Comparison of ENCODE assay signal across 8 cellular contexts in genomic region chr7:112940314-112940732, GRCh38.
DNase-seq lines count a peak whose midpoint lies in the region; ATAC-seq, FAIRE-seq and TF ChIP-seq lines count a peak whose summit lies in the region.

No MANE protein-coding gene starts in this region.

- ATAC-seq in GM19438 (IDR thresholded peaks at IDR 0.05; ENCODE audit: low read depth, unreplicated experiment) (peak; percentile 38), HG03442 (IDR thresholded peaks at IDR 0.05; ENCODE audit: unreplicated experiment) (peak; percentile 33), GM12878 (peak; percentile 59)

- TF ChIP-seq POLR2A in GM12878 (IDR thresholded peaks at IDR 0.05; ENCODE audit: low read depth, low read length) = 0 out of 2 replicates have a peak, but pooled peaks have one; percentile 25
- TF ChIP-seq POLR2A in transverse colon (IDR thresholded peaks at IDR 0.05) = no peak

- TF ChIP-seq CTCF in AG10803 (conservative IDR thresholded peaks at IDR 0.05; ENCODE audit: low read length) = no peak
- no peak for TF ChIP-seq CTCF in GM12878 (IDR thresholded peaks at IDR 0.05 in 2 of 3, conservative IDR thresholded peaks at IDR 0.05 in 1 of 3; ENCODE audit: control insufficient read depth in 2 of 3, extremely low read depth in 1 of 3, insufficient read depth in 1 of 3, low read depth in 3 of 3, low read length in 3 of 3)
- TF ChIP-seq CTCF in liver (IDR thresholded peaks at IDR 0.05; ENCODE audit: low read depth, low read length, missing input control) = no peak
- TF ChIP-seq CTCF in transverse colon (IDR thresholded peaks at IDR 0.05) = no peak

- H3K9ac ChIP-seq in GM12878 (ENCODE audit: control insufficient read depth, insufficient read depth, low read length) (peak overlapping the region; percentile 52), liver (ENCODE audit: low read depth in 1 of 2, low read length in 2 of 2) (peak overlapping the region; percentile 3 to 26)

- in situ Hi-C loops in GM12878 (cut with MboI) (no loop called here), transverse colon (cut with MboI; ENCODE audit: low pct_ligation_motif_present in 1 of 4, low pct_unique_long_range_greater_than_20kb in 1 of 4, low sequenced_read_pairs in 3 of 4) (no loop called here)

- 45% methylated on average over 8 of the region's 8 CpGs for WGBS in GM12878 (ENCODE audit: insufficient coverage, insufficient replicate concordance, low lambda C conversion rate, missing lambda C conversion rate)
- 16% methylated on average over 8 of the region's 8 CpGs for WGBS in liver
- 9 to 12% methylated on average over 6 to 8 of the region's 8 CpGs for WGBS in transverse colon (ENCODE audit: low coverage in 1 of 2), 2 donors

- no peaks in the 10 kb centered on the region for H3K9me3 ChIP-seq in GM12878 (replicated peaks; ENCODE audit: control insufficient read depth, insufficient read depth, low read length)
- H3K9me3 ChIP-seq in liver (ENCODE audit: control insufficient read depth in 4 of 4, low read length in 3 of 4) = no peaks in the 10 kb centered on the region
- no peaks in the 10 kb centered on the region for H3K9me3 ChIP-seq in transverse colon

- intact Hi-C loops in GM12878 (cut with micrococcal nuclease; ENCODE audit: unreplicated experiment) = no loop called here
- intact Hi-C loops in transverse colon (cut with DNase I; ENCODE audit: low total_unique reads) = no loop called here

- peaks cover 8% of the 10 kb centered on the region for H3K4me1 ChIP-seq in GM12878 (ENCODE audit: control insufficient read depth, insufficient read depth, low read length)
- peaks cover 0 to 12% (median 8%) of the 10 kb centered on the region in 4 donors for H3K4me1 ChIP-seq in liver (ENCODE audit: control insufficient read depth in 4 of 4, insufficient read depth in 4 of 4, low read length in 3 of 4)
- peaks cover 0 to 34% (median 13%) of the 10 kb centered on the region in 4 donors for H3K4me1 ChIP-seq in transverse colon

- DNase-seq in AG10803 (ENCODE audit: low read depth) (no peak), GM12878 (ENCODE audit: low read depth, low spot score) (no peak), transverse colon (no peak), amniotic stem cell (lab: John Stamatoyannopoulos, UW) (no peak), inferior parietal cortex (ENCODE audit: extremely low spot score) (no peak)

- H3K27me3 ChIP-seq in GM12878 (replicated peaks in 1 of 2; ENCODE audit: control insufficient read depth in 2 of 2, insufficient read depth in 2 of 2, low read length in 1 of 2) (no peaks in the 10 kb centered on the region), liver (ENCODE audit: control insufficient read depth in 4 of 4, insufficient read depth in 4 of 4, low read length in 3 of 4) (no peaks in the 10 kb centered on the region), transverse colon (no peaks in the 10 kb centered on the region)

- POLR2A ChIA-PET in GM12878 (lab: Charles Lee) = interaction anchor here (0.9 to 1.8 kb wide), 5 partner anchors 150 to 490 kb away, joined by 3 to 7 read pairs (median 5); partner anchors contain the start of genes IFRD1 and TMEM168

- peaks cover 31% of the 10 kb centered on the region for H3K79me2 ChIP-seq in GM12878 (ENCODE audit: control insufficient read depth, insufficient read depth, low read length)

- peak overlapping the region; percentile 38 for H3K27ac ChIP-seq in GM12878 (ENCODE audit: control insufficient read depth, insufficient read depth)
- H3K27ac ChIP-seq in liver (ENCODE audit: low read depth in 1 of 2, low read length in 2 of 2) = peak overlapping the region; percentile 31 to 41
- peak overlapping the region; percentile 79 to 88 (median 84) for H3K27ac ChIP-seq in transverse colon

- TF ChIP-seq RAD21 in GM12878 (IDR thresholded peaks at IDR 0.05; ENCODE audit: insufficient read depth, low read depth, low read length) (no peak), liver (IDR thresholded peaks at IDR 0.05) (no peak)

- TF ChIP-seq EP300 in GM12878 (IDR thresholded peaks at IDR 0.05; ENCODE audit: borderline replicate concordance in 1 of 2, control insufficient read depth in 1 of 2, low read depth in 2 of 2, low read length in 2 of 2) (no peak), transverse colon (IDR thresholded peaks at IDR 0.05; ENCODE audit: low read depth) (no peak)

- RAD21 ChIA-PET in GM12878 (lab: Charles Lee; ENCODE audit: unreplicated experiment) = interaction anchor here (0.8 to 0.9 kb wide), 2 partner anchors 390 to 489 kb away, joined by 3 read pairs; no protein-coding TSS in a partner anchor

- CTCF ChIA-PET in GM12878 (lab: Yijun Ruan, JAX) = interaction anchor here (0.8 kb wide), 1 partner anchor 44 kb away, joined by 3 read pairs; no protein-coding TSS in a partner anchor

- TSS peak; percentile 95 for BruUV-seq in GM12878 (replicated peaks; lab: Mats Ljungman, UMichigan)

- no peaks in the 10 kb centered on the region for H4K20me1 ChIP-seq in GM12878 (ENCODE audit: control insufficient read depth, insufficient read depth)

- H2AFZ ChIP-seq in GM12878 (ENCODE audit: control insufficient read depth, low read depth, low read length) = peak overlapping the region; percentile 92

- H3K4me3 ChIP-seq in AG10803 (ENCODE audit: low read length) = peak overlapping the region; percentile 73
- peak overlapping the region; percentile 81 for H3K4me3 ChIP-seq in GM12878
- H3K4me3 ChIP-seq in liver (ENCODE audit: low read depth in 1 of 3, low read length in 3 of 3) = peak overlapping the region; percentile 53 to 78 (median 68)
- H3K4me3 ChIP-seq in transverse colon = peak overlapping the region; percentile 10 to 88 (median 86)

- no peak for FAIRE-seq in GM12878 (lab: Jason Lieb, UNC)

- H3K4me2 ChIP-seq in GM12878 (ENCODE audit: control insufficient read depth, insufficient read depth) = peak overlapping the region; percentile 90

- SMC1A ChIA-PET in GM12878 (lab: Charles Lee; ENCODE audit: uncharacterized antibody, unreplicated experiment) = interaction anchor here (0.9 to 1.0 kb wide), 4 partner anchors 10 to 173 kb away, joined by 3 to 4 read pairs (median 3); no protein-coding TSS in a partner anchor

- H3K36me3 ChIP-seq in GM12878 (ENCODE audit: control insufficient read depth in 2 of 2, insufficient read depth in 2 of 2, low read length in 1 of 2) (no peaks in the 10 kb centered on the region; a peak in 1 of 4 replicates), liver (ENCODE audit: control insufficient read depth in 4 of 4, insufficient read depth in 3 of 4, low read depth in 1 of 4, low read length in 3 of 4) (no peaks in the 10 kb centered on the region), transverse colon (no peaks in the 10 kb centered on the region)

TF ChIP-seq in GM12878, 131 proteins besides CTCF, POLR2A, EP300 and RAD21 (continues in another document):
- TF ChIP-seq SREBF1 (IDR thresholded peaks at IDR 0.05; ENCODE audit: low read length) = no peak
- no peak for TF ChIP-seq NFIC (IDR thresholded peaks at IDR 0.05; ENCODE audit: low read depth, low read length)
- no peak for TF ChIP-seq SMARCA5 (IDR thresholded peaks at IDR 0.05)
- TF ChIP-seq FOXK2 (IDR thresholded peaks at IDR 0.05) = no peak
- TF ChIP-seq ATF7 (IDR thresholded peaks at IDR 0.05; ENCODE audit: low read depth) = 0 out of 2 replicates have a peak, but pooled peaks have one; percentile 57

TF ChIP-seq in liver, 16 proteins besides CTCF, POLR2A, EP300 and RAD21 (continues in another document):
- TF ChIP-seq NR2F2 (IDR thresholded peaks at IDR 0.05) (no peak), TAF1 (conservative IDR thresholded peaks at IDR 0.05) (no peak), SP1 (IDR thresholded peaks at IDR 0.05) (no peak), HNF4G (IDR thresholded peaks at IDR 0.05) (no peak), JUND (IDR thresholded peaks at IDR 0.05) (no peak), ZBTB33 (IDR thresholded peaks at IDR 0.05) (no peak), ATF3 (IDR thresholded peaks at IDR 0.05) (no peak), FOXA2 (IDR thresholded peaks at IDR 0.05) (no peak), FOXA1 (IDR thresholded peaks at IDR 0.05) (no peak), EGR1 (IDR thresholded peaks at IDR 0.05; ENCODE audit: low read depth in 2 of 2) (no peak), RXRA (IDR thresholded peaks at IDR 0.05) (no peak), YY1 (IDR thresholded peaks at IDR 0.05) (no peak), HNF4A (conservative IDR thresholded peaks at IDR 0.05) (no peak)
